10 cellular contexts compared by ENCODE assay signal in genomic region chr10:86364551-86365345, GRCh38. TPM values are rescaled to one million over a fixed set of nuclear protein-coding genes. Genes with fewer than 3 reads are reported as not detected.
DNase-seq lines count a peak whose midpoint lies in the region; ATAC-seq and TF ChIP-seq lines count a peak whose summit lies in the region.
"Had no signal": no experiment of that assay in that cellular context is flagged by ENCODE, and none has a peak within 500 bp of the region (broad histone marks: within the 10 kb centered on the region; RNA-seq: fewer than 3 reads in every experiment).

No MANE protein-coding gene starts in this region.

- H3K4ac ChIP-seq in mesenchymal stem cell (ENCODE audit: low read depth in 1 of 2, low read length in 2 of 2): no peak overlapping the region

- no peak overlapping the region for H2BK5ac ChIP-seq in mesenchymal stem cell (ENCODE audit: low read depth, low read length, poor library complexity, severe bottlenecking)

- H3K14ac ChIP-seq in mesenchymal stem cell (ENCODE audit: low read length in 2 of 2): no peak overlapping the region

- H3K27me3 Mint-ChIP-seq in activated naive CD8-positive, alpha-beta T cell treated with anti-CD3 and anti-CD28 coated beads, Interleukin-2, amount 10 ng/mL, durations not matched to agents 7 days and 5 days: peaks cover 75% of the 10 kb centered on the region
- H3K27me3 Mint-ChIP-seq in activated naive CD8-positive, alpha-beta T cell treated with anti-CD3 and anti-CD28 coated beads, Interleukin-2, amount 50 U/mL, for 24 hours: peaks cover 56% of the 10 kb centered on the region
- H3K27me3 Mint-ChIP-seq in brain: peaks cover 76% of the 10 kb centered on the region

- H2BK12ac ChIP-seq in mesenchymal stem cell (ENCODE audit: low read length in 2 of 2): no peak overlapping the region

- no peak for ATAC-seq in activated naive CD8-positive, alpha-beta T cell treated with anti-CD3 and anti-CD28 coated beads, Interleukin-2, amount 10 ng/mL, durations not matched to agents 7 days and 5 days (ENCODE audit: low read depth)
- ATAC-seq in activated naive CD8-positive, alpha-beta T cell treated with anti-CD3 and anti-CD28 coated beads, Interleukin-2, amount 50 U/mL, for 24 hours: no peak
- ATAC-seq in GM21576 (IDR thresholded peaks at IDR 0.05; ENCODE audit: unreplicated experiment) (no peak), GM18868 (IDR thresholded peaks at IDR 0.05; ENCODE audit: unreplicated experiment) (no peak)
- ATAC-seq: right cardiac atrium had no signal

- H3K18ac ChIP-seq in mesenchymal stem cell (ENCODE audit: low read depth in 1 of 2, low read length in 2 of 2): no peak overlapping the region

- H4K91ac ChIP-seq in mesenchymal stem cell (ENCODE audit: low read length): no peak overlapping the region

- no peak overlapping the region for H3K4me2 ChIP-seq in mesenchymal stem cell (ENCODE audit: low read length, poor library complexity, severe bottlenecking)

- DNase-seq in activated naive CD8-positive, alpha-beta T cell treated with anti-CD3 and anti-CD28 coated beads, Interleukin-2, amount 10 ng/mL, durations not matched to agents 7 days and 5 days: peak; percentile 35
- no peak for DNase-seq in activated naive CD8-positive, alpha-beta T cell treated with anti-CD3 and anti-CD28 coated beads, Interleukin-2, amount 50 U/mL, for 24 hours
- DNase-seq in mesenchymal stem cell: peak; percentile 18
- no peak for DNase-seq in tibial nerve (ENCODE audit: low spot score in 2 of 2)
- DNase-seq in NCI-H2227 (lab: John Stamatoyannopoulos, UW; ENCODE audit: unreplicated experiment): no peak
- DNase-seq: NCI-H1105 treated with DMSO at 0.1 percent for 48 hours had no signal

- H2BK15ac ChIP-seq in mesenchymal stem cell (ENCODE audit: low read depth, poor library complexity, severe bottlenecking): no peak overlapping the region

- no peak overlapping the region for H2BK120ac ChIP-seq in mesenchymal stem cell (ENCODE audit: low read depth, low read length)

- H2AFZ ChIP-seq in mesenchymal stem cell (ENCODE audit: low read depth, low read length): no peak overlapping the region

- H3K4me1 ChIP-seq in mesenchymal stem cell (ENCODE audit: control insufficient read depth, insufficient read depth, low read depth, low read length): peaks cover 39% of the 10 kb centered on the region
- H3K4me1 ChIP-seq in tibial nerve: peaks cover 0 to 60% (median 6%) of the 10 kb centered on the region in 4 donors

- H3K27ac Mint-ChIP-seq in activated naive CD8-positive, alpha-beta T cell treated with anti-CD3 and anti-CD28 coated beads, Interleukin-2, amount 10 ng/mL, durations not matched to agents 7 days and 5 days: no peak overlapping the region
- no peak overlapping the region for H3K27ac Mint-ChIP-seq in activated naive CD8-positive, alpha-beta T cell treated with anti-CD3 and anti-CD28 coated beads, Interleukin-2, amount 50 U/mL, for 24 hours
- peak overlapping the region in 3 of 5 experiments; percentile 29 to 85 (median 69) for H3K27ac Mint-ChIP-seq in brain

- no peak overlapping the region for H2AK5ac ChIP-seq in mesenchymal stem cell (ENCODE audit: low read length, severe bottlenecking)

- H3K36me3 Mint-ChIP-seq in activated naive CD8-positive, alpha-beta T cell treated with anti-CD3 and anti-CD28 coated beads, Interleukin-2, amount 10 ng/mL, durations not matched to agents 7 days and 5 days: no peaks in the 10 kb centered on the region
- no peaks in the 10 kb centered on the region for H3K36me3 Mint-ChIP-seq in activated naive CD8-positive, alpha-beta T cell treated with anti-CD3 and anti-CD28 coated beads, Interleukin-2, amount 50 U/mL, for 24 hours (ENCODE audit: low read depth)
- no peaks in the 10 kb centered on the region for H3K36me3 Mint-ChIP-seq in brain

- no peak overlapping the region for H3K4me3 Mint-ChIP-seq in activated naive CD8-positive, alpha-beta T cell treated with anti-CD3 and anti-CD28 coated beads, Interleukin-2, amount 10 ng/mL, durations not matched to agents 7 days and 5 days
- H3K4me3 Mint-ChIP-seq in activated naive CD8-positive, alpha-beta T cell treated with anti-CD3 and anti-CD28 coated beads, Interleukin-2, amount 50 U/mL, for 24 hours: no peak overlapping the region
- H3K4me3 Mint-ChIP-seq in brain: peak overlapping the region; percentile 86 to 93 (median 91)

- TF ChIP-seq EP300 in tibial nerve (IDR thresholded peaks at IDR 0.05): no peak

- H3K9me3 ChIP-seq in mesenchymal stem cell (ENCODE audit: control insufficient read depth, low read length): no peaks in the 10 kb centered on the region
- H3K9me3 ChIP-seq in tibial nerve: no peaks in the 10 kb centered on the region

- no peaks in the 10 kb centered on the region for H3K36me3 ChIP-seq in mesenchymal stem cell (ENCODE audit: control insufficient read depth in 1 of 2, insufficient read depth in 2 of 2, low read depth in 1 of 2, low read length in 2 of 2)
- H3K36me3 ChIP-seq in tibial nerve: no peaks in the 10 kb centered on the region

- TF ChIP-seq CTCF in brain (conservative IDR thresholded peaks at IDR 0.05) (no peak), tibial nerve (IDR thresholded peaks at IDR 0.05) (no peak)

- no peaks in the 10 kb centered on the region for H3K79me1 ChIP-seq in mesenchymal stem cell (replicated peaks; ENCODE audit: low read length, poor library complexity, severe bottlenecking)

- H3K4me1 Mint-ChIP-seq in activated naive CD8-positive, alpha-beta T cell treated with anti-CD3 and anti-CD28 coated beads, Interleukin-2, amount 10 ng/mL, durations not matched to agents 7 days and 5 days: peaks cover 9% of the 10 kb centered on the region
- peaks cover 10% of the 10 kb centered on the region for H3K4me1 Mint-ChIP-seq in activated naive CD8-positive, alpha-beta T cell treated with anti-CD3 and anti-CD28 coated beads, Interleukin-2, amount 50 U/mL, for 24 hours
- H3K4me1 Mint-ChIP-seq in brain: peaks cover 36% of the 10 kb centered on the region

- 5% methylated on average over 27 of the region's 45 CpGs for WGBS in mesenchymal stem cell
- 5 to 13% methylated on average over 37 to 45 of the region's 45 CpGs for WGBS in tibial nerve, 2 donors

- POLR2A ChIA-PET in activated naive CD8-positive, alpha-beta T cell treated with anti-CD3 and anti-CD28 coated beads, Interleukin-2, amount 10 ng/mL, durations not matched to agents 7 days and 5 days (lab: Charles Lee): interaction anchor here (0.6 kb wide), 1 partner anchor 208 kb away, joined by 3 read pairs; no protein-coding TSS in a partner anchor

- H3K23ac ChIP-seq in mesenchymal stem cell (ENCODE audit: low read length in 2 of 2): no peak overlapping the region

- peak overlapping the region; percentile 36 for H4K8ac ChIP-seq in mesenchymal stem cell (ENCODE audit: low read length)

- H3K4me3 ChIP-seq in mesenchymal stem cell (ENCODE audit: insufficient read depth in 1 of 2, low read depth in 1 of 2, low read length in 2 of 2) (no peak overlapping the region), tibial nerve (peak overlapping the region; percentile 37 to 62 (median 50))

- H3K27ac ChIP-seq in mesenchymal stem cell (ENCODE audit: low read length, poor library complexity, severe bottlenecking): no peak overlapping the region
- peak overlapping the region in 1 of 4 donors; percentile 67 for H3K27ac ChIP-seq in tibial nerve

- no peaks in the 10 kb centered on the region for H3K9me3 Mint-ChIP-seq in activated naive CD8-positive, alpha-beta T cell treated with anti-CD3 and anti-CD28 coated beads, Interleukin-2, amount 10 ng/mL, durations not matched to agents 7 days and 5 days
- no peaks in the 10 kb centered on the region for H3K9me3 Mint-ChIP-seq in activated naive CD8-positive, alpha-beta T cell treated with anti-CD3 and anti-CD28 coated beads, Interleukin-2, amount 50 U/mL, for 24 hours
- H3K9me3 Mint-ChIP-seq in brain: peaks cover 0 to 4% (median 0%) of the 10 kb centered on the region in 5 experiments

- H3K27me3 ChIP-seq in mesenchymal stem cell (ENCODE audit: control insufficient read depth in 1 of 2, insufficient read depth in 1 of 2, low read length in 2 of 2): peaks cover 56 to 75% of the 10 kb centered on the region in 2 experiments
- H3K27me3 ChIP-seq in tibial nerve: peaks cover 0 to 63% of the 10 kb centered on the region in 2 donors

- H3K9ac ChIP-seq in mesenchymal stem cell (ENCODE audit: low read length): no peak overlapping the region

- TF ChIP-seq POLR2A in tibial nerve (IDR thresholded peaks at IDR 0.05): no peak

RNA-seq across cellular contexts. Expression of gene GRID1, which starts 1.8 kb away (rescaled TPM):
- not detected for total RNA-seq in activated naive CD8-positive, alpha-beta T cell treated with anti-CD3 and anti-CD28 coated beads, Interleukin-2, amount 10 ng/mL, durations not matched to agents 7 days and 5 days
- polyA plus RNA-seq in brain (ENCODE audit: insufficient read depth, low read depth, low replicate concordance): 13.2 TPM
- 0.23 TPM for polyA plus RNA-seq in mesenchymal stem cell (2013, experiment 1 of 2)
- polyA plus RNA-seq in mesenchymal stem cell (2013, experiment 2 of 2): 0.29 TPM
- total RNA-seq in tibial nerve: 10 to 100 TPM in 3 of 4 donors, 1 to 10 TPM in 1; 7.7 to 16.3 (median 10.5) TPM

Comparison
In these comparisons a context has a peak if more than half of its experiments do, and no peak if none do; other contexts are left out.
1. DNase-seq: peak in activated naive CD8-positive, alpha-beta T cell treated with anti-CD3 and anti-CD28 coated beads, Interleukin-2, amount 10 ng/mL, durations not matched to agents 7 days and 5 days (single experiment) and mesenchymal stem cell (single experiment); none in activated naive CD8-positive, alpha-beta T cell treated with anti-CD3 and anti-CD28 coated beads, Interleukin-2, amount 50 U/mL, for 24 hours (single experiment), tibial nerve (0 of 2) and NCI-H2227 (single experiment).
2. H3K27ac Mint-ChIP-seq: peak in brain (3 of 5); none in activated naive CD8-positive, alpha-beta T cell treated with anti-CD3 and anti-CD28 coated beads, Interleukin-2, amount 10 ng/mL, durations not matched to agents 7 days and 5 days (single experiment) and activated naive CD8-positive, alpha-beta T cell treated with anti-CD3 and anti-CD28 coated beads, Interleukin-2, amount 50 U/mL, for 24 hours (single experiment).
3. H3K4me3 Mint-ChIP-seq: peak in brain (5 of 5); none in activated naive CD8-positive, alpha-beta T cell treated with anti-CD3 and anti-CD28 coated beads, Interleukin-2, amount 10 ng/mL, durations not matched to agents 7 days and 5 days (single experiment) and activated naive CD8-positive, alpha-beta T cell treated with anti-CD3 and anti-CD28 coated beads, Interleukin-2, amount 50 U/mL, for 24 hours (single experiment).
4. H3K4me3 ChIP-seq: peak in tibial nerve (4 of 4); none in mesenchymal stem cell (0 of 2).
5. RNA of gene GRID1, which starts 1.8 kb away (total RNA-seq): 7.7 to 16.3 TPM in tibial nerve; not detected in activated naive CD8-positive, alpha-beta T cell treated with anti-CD3 and anti-CD28 coated beads, Interleukin-2, amount 10 ng/mL, durations not matched to agents 7 days and 5 days; every median in the first group is over 4 times any median in the second.